ENCODE assay signal across 19 cellular contexts in the genomic region with DNA sequence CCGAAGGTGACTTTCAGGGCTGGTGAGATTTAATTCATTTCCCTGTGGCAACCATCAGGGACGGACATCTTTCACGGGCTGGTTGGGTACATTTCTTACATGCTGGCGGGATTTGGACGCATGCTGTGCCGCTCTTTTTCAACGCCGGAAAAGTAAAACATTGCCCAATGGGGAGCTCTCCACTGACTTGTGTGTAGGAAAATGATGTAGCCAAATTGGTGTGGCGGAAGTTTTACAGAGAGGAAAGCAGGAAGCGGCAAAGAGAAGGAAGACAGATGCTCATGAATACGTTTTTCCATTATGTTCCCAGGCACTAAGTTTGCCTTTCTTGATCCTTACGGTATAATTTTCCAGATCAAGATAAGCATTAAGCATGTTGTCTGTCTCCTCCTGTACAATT.
"Had no signal": no experiment of that assay in that cellular context is flagged by ENCODE, and none has a peak within 500 bp of the region (broad histone marks: within the 10 kb centered on the region; RNA-seq: fewer than 3 reads in every experiment).

No MANE protein-coding gene starts in this region.

- H3K27me3 Mint-ChIP-seq: activated CD4-positive, alpha-beta T cell treated with anti-CD3 and anti-CD28 coated beads, Interleukin-2, amount 10 ng/mL, durations not matched to agents 24 days and 14 days had no signal

- H3K4me3 ChIP-seq: Peyer's patch had no signal

- ATAC-seq: activated T-cell treated with anti-CD3 and anti-CD28 coated beads, Interleukin-2, amount 50 U/mL, for 4 hours had no signal

- H3K27ac Mint-ChIP-seq: activated B cell treated with CpG ODN at 0.5 μM for 24 hours; activated CD4-positive, alpha-beta T cell treated with anti-CD3 and anti-CD28 coated beads, Interleukin-2, amount 10 ng/mL, durations not matched to agents 24 days and 14 days; activated naive CD4-positive, alpha-beta T cell treated with anti-CD3 and anti-CD28 coated beads for 36 hours; activated naive CD8-positive, alpha-beta T cell treated with anti-CD3 and anti-CD28 coated beads for 36 hours; T-helper 1 cell treated with Interleukin-12 subunit alpha and Interleukin-12 subunit beta and Interleukin-4 antibody, amounts not matched to agents 30 μg/mL and 1 μg/mL, for 36 hours had no signal

- H3K4me1 Mint-ChIP-seq: activated B cell treated with CpG ODN at 0.5 μM for 24 hours; activated CD4-positive, alpha-beta T cell treated with anti-CD3 and anti-CD28 coated beads, Interleukin-2, amount 10 ng/mL, durations not matched to agents 24 days and 14 days; activated naive CD8-positive, alpha-beta T cell treated with anti-CD3 and anti-CD28 coated beads for 36 hours had no signal

- H3K9me3 ChIP-seq: Peyer's patch had no signal

- H3K4me1 ChIP-seq: Peyer's patch had no signal

- H3K36me3 Mint-ChIP-seq: activated naive CD8-positive, alpha-beta T cell treated with anti-CD3 and anti-CD28 coated beads for 36 hours had no signal

- H3K4me3 Mint-ChIP-seq: activated B cell treated with CpG ODN at 0.5 μM for 24 hours; activated CD4-positive, alpha-beta T cell treated with anti-CD3 and anti-CD28 coated beads, Interleukin-2, amount 10 ng/mL, durations not matched to agents 24 days and 14 days; activated naive CD4-positive, alpha-beta T cell treated with anti-CD3 and anti-CD28 coated beads for 36 hours; activated naive CD8-positive, alpha-beta T cell treated with anti-CD3 and anti-CD28 coated beads for 36 hours; activated T-cell treated with anti-CD3 and anti-CD28 coated beads, Interleukin-2, amount 50 U/mL, for 4 hours; T-helper 1 cell treated with Interleukin-12 subunit alpha and Interleukin-12 subunit beta and Interleukin-4 antibody, amounts not matched to agents 30 μg/mL and 1 μg/mL, for 36 hours had no signal

- DNase-seq: activated B cell treated with CpG ODN at 0.5 μM for 24 hours; activated CD4-positive, alpha-beta T cell treated with anti-CD3 and anti-CD28 coated beads for 1 hour; activated CD4-positive, alpha-beta T cell treated with anti-CD3 and anti-CD28 coated beads, Interleukin-2, amount 10 ng/mL, durations not matched to agents 24 days and 14 days; activated CD4-positive, alpha-beta T cell treated with anti-CD3 and anti-CD28 coated beads, Interleukin-2, amount 50 U/mL, for 48 hours; activated CD8-positive, alpha-beta memory T cell treated with anti-CD3 and anti-CD28 coated beads for 24 hours; activated gamma-delta T cell; activated naive CD4-positive, alpha-beta T cell treated with anti-CD3 and anti-CD28 coated beads for 36 hours; activated naive CD8-positive, alpha-beta T cell treated with anti-CD3 and anti-CD28 coated beads for 36 hours; activated T-cell treated with anti-CD3 and anti-CD28 coated beads, Interleukin-2, amount 50 U/mL, for 4 hours; central memory CD4-positive, alpha-beta T cell; KG1; NCI-H1092; NCI-H1417; NCI-H1694 treated with DMSO at 0.1 percent for 48 hours; NCI-H2029 treated with DMSO at 0.1 percent for 48 hours; NCI-H510A treated with DMSO at 0.1 percent for 48 hours; Peyer's patch; SHP77 had no signal

- H3K9me3 Mint-ChIP-seq: activated B cell treated with CpG ODN at 0.5 μM for 24 hours; activated CD4-positive, alpha-beta T cell treated with anti-CD3 and anti-CD28 coated beads, Interleukin-2, amount 10 ng/mL, durations not matched to agents 24 days and 14 days; activated naive CD4-positive, alpha-beta T cell treated with anti-CD3 and anti-CD28 coated beads for 36 hours; activated naive CD8-positive, alpha-beta T cell treated with anti-CD3 and anti-CD28 coated beads for 36 hours; activated T-cell treated with anti-CD3 and anti-CD28 coated beads, Interleukin-2, amount 50 U/mL, for 4 hours; T-helper 1 cell treated with Interleukin-12 subunit alpha and Interleukin-12 subunit beta and Interleukin-4 antibody, amounts not matched to agents 30 μg/mL and 1 μg/mL, for 36 hours had no signal

- H3K36me3 ChIP-seq: Peyer's patch had no signal

- H3K27ac ChIP-seq: Peyer's patch had no signal

- H3K27me3 ChIP-seq: Peyer's patch had no signal
